ENCODE assay signal across 26 cellular contexts in genomic region chr1:241275226-241275625, GRCh38.
"Had no signal": no experiment of that assay in that cellular context is flagged by ENCODE, and none has a peak within 500 bp of the region (broad histone marks: within the 10 kb centered on the region; RNA-seq: fewer than 3 reads in every experiment).

No MANE protein-coding gene starts in this region.

- H3K9me3 ChIP-seq: psoas muscle, right lobe of liver, testis, vagina had no signal

- FAIRE-seq: small intestine, urothelium cell line had no signal

- H3K4me1 ChIP-seq: neural progenitor cell, parathyroid adenoma, psoas muscle, right lobe of liver, sigmoid colon, stomach, testis, tibial artery, upper lobe of left lung, vagina had no signal

- H3K27me3 ChIP-seq: neural progenitor cell, neutrophil, right lobe of liver, sigmoid colon, stomach, testis, tibial artery, upper lobe of left lung, vagina had no signal

- ATAC-seq: naive thymus-derived CD4-positive, alpha-beta T cell; natural killer cell; psoas muscle; right cardiac atrium; right lobe of liver; stimulated activated effector memory CD8-positive, alpha-beta T cell treated with anti-CD3 and anti-CD28 coated beads, Interleukin-12 subunit alpha, Interleukin-12 subunit beta, amount 100 ng/mL, for 72 hours; stimulated activated naive B cell treated with anti-CD40 and anti-IgM and Interleukin-4, amounts not matched to agents 10 μg/mL and 1 μg/mL and 100 μg/mL, for 72 hours had no signal

- DNase-seq: naive thymus-derived CD4-positive, alpha-beta T cell; natural killer cell; nucleus accumbens; posterior cingulate gyrus; psoas muscle; right cardiac atrium; right lobe of liver; sigmoid colon; stimulated activated CD4-positive, alpha-beta T cell treated with anti-CD3 and anti-CD28 coated beads, Interleukin-15, amount 100 ng/mL, for 24 hours; stimulated activated CD4-positive, alpha-beta T cell treated with anti-CD3 and anti-CD28 coated beads, Interleukin-2, amount 100 ng/mL, for 24 hours; stimulated activated CD4-positive, alpha-beta T cell treated with anti-CD3 and anti-CD28 coated beads, Interleukin-2, amount 100 ng/mL, for 48 hours; stimulated activated CD4-positive, alpha-beta T cell treated with anti-CD3 and anti-CD28 coated beads, Interleukin-4, amount 100 ng/mL, for 24 hours; stimulated activated naive B cell treated with anti-CD40 and anti-IgM and Interleukin-4, amounts not matched to agents 10 μg/mL and 1 μg/mL and 100 μg/mL, for 72 hours; stimulated activated naive CD4-positive, alpha-beta T cell treated with Interleukin-2 at 50 U/mL for 16 hours; stomach; testis; tibial artery; trophoblast cell; upper lobe of left lung had no signal

- H3K36me3 ChIP-seq: neural progenitor cell, neutrophil, right lobe of liver, sigmoid colon, stomach, tibial artery, upper lobe of left lung, vagina had no signal

- H3K27ac ChIP-seq: neural progenitor cell, neutrophil, parathyroid adenoma, psoas muscle, right lobe of liver, sigmoid colon, stomach, testis, tibial artery, upper lobe of left lung, vagina had no signal

- H3K4me3 ChIP-seq: neural progenitor cell, psoas muscle, right lobe of liver, sigmoid colon, stomach, testis, tibial artery, upper lobe of left lung, vagina had no signal
